9 cellular contexts compared by ENCODE assay signal in genomic region chr2:85215074-85216050, GRCh38.
A peak's percentile ranks its signal among the peaks of the same experiment; 100 is the strongest.
DNase-seq lines count a peak whose midpoint lies in the region; TF ChIP-seq lines count a peak whose summit lies in the region.
"Had no signal": no experiment of that assay in that cellular context is flagged by ENCODE, and none has a peak within 500 bp of the region (broad histone marks: within the 10 kb centered on the region; RNA-seq: fewer than 3 reads in every experiment).

No MANE protein-coding gene starts in this region.

- TF ChIP-seq POLR2A in tibial nerve (IDR thresholded peaks at IDR 0.05) = no peak

- H3K27me3 ChIP-seq in tibial nerve = no peaks in the 10 kb centered on the region
- H3K27me3 ChIP-seq in effector memory CD4-positive, alpha-beta T cell (replicated peaks; ENCODE audit: control insufficient read depth, insufficient read depth, low read length, poor library complexity, severe bottlenecking) = no peaks in the 10 kb centered on the region
- H3K27me3 ChIP-seq: BLaER1 had no signal

- 31 to 40% methylated on average over 20 of the region's 20 CpGs for WGBS in tibial nerve, 2 donors

- TF ChIP-seq EP300 in tibial nerve (IDR thresholded peaks at IDR 0.05) = peak in 1 of 2 donors; percentile 15

- DNase-seq in NCI-H1417 (lab: John Stamatoyannopoulos, UW) (peak; percentile 24 to 69 (median 45)), NCI-H1417 treated with DMSO at 0.1 percent for 48 hours (lab: John Stamatoyannopoulos, UW) (no peak), anterior cingulate cortex (lab: John Stamatoyannopoulos, UW) (peak in 35 of 58 donors; percentile 8 to 80 (median 58)), islet precursor cell (peak; percentile 70), tibial nerve (ENCODE audit: low spot score in 2 of 2) (peak in 1 of 2 donors; percentile 6), T-helper 1 cell (no peak), middle frontal gyrus (ENCODE audit: extremely low spot score, low spot score) (no peak)
- no peak for DNase-seq in effector memory CD4-positive, alpha-beta T cell

- no peaks in the 10 kb centered on the region for H3K9me3 ChIP-seq in tibial nerve
- no peaks in the 10 kb centered on the region for H3K9me3 ChIP-seq in effector memory CD4-positive, alpha-beta T cell (ENCODE audit: control insufficient read depth, low read length)
- H3K9me3 ChIP-seq: BLaER1 had no signal

- TF ChIP-seq CTCF in tibial nerve (IDR thresholded peaks at IDR 0.05) = no peak

- no peaks in the 10 kb centered on the region for H3K36me3 ChIP-seq in tibial nerve
- no peaks in the 10 kb centered on the region for H3K36me3 ChIP-seq in effector memory CD4-positive, alpha-beta T cell (ENCODE audit: control insufficient read depth, insufficient read depth, low read length)
- H3K36me3 ChIP-seq: BLaER1 had no signal

- no peak overlapping the region for H3K4me3 ChIP-seq in tibial nerve
- H3K4me3 ChIP-seq in effector memory CD4-positive, alpha-beta T cell (ENCODE audit: insufficient read depth, low read depth, low read length, poor library complexity, severe bottlenecking) = no peak overlapping the region
- H3K4me3 ChIP-seq: BLaER1 had no signal

- H3K4me1 ChIP-seq in tibial nerve = peaks cover 0 to 34% (median 15%) of the 10 kb centered on the region in 4 donors
- no peaks in the 10 kb centered on the region for H3K4me1 ChIP-seq in effector memory CD4-positive, alpha-beta T cell (ENCODE audit: control insufficient read depth, insufficient read depth, low read length, poor library complexity, severe bottlenecking)

- peak overlapping the region; percentile 36 to 81 (median 54) for H3K27ac ChIP-seq in tibial nerve
- H3K27ac ChIP-seq in effector memory CD4-positive, alpha-beta T cell (ENCODE audit: insufficient read depth, low read length, poor library complexity, severe bottlenecking) = no peak overlapping the region
- H3K27ac ChIP-seq: BLaER1 had no signal

Comparison
In these comparisons a context has a peak if more than half of its experiments do, and no peak if none do; other contexts are left out.
1. DNase-seq: peak in NCI-H1417 (3 of 3), anterior cingulate cortex (35 of 58) and islet precursor cell (single experiment); none in NCI-H1417 treated with DMSO at 0.1 percent for 48 hours (single experiment), T-helper 1 cell (0 of 5), middle frontal gyrus (single experiment) and effector memory CD4-positive, alpha-beta T cell (0 of 3).